10 cellular contexts compared by ENCODE assay signal in the genomic region with DNA sequence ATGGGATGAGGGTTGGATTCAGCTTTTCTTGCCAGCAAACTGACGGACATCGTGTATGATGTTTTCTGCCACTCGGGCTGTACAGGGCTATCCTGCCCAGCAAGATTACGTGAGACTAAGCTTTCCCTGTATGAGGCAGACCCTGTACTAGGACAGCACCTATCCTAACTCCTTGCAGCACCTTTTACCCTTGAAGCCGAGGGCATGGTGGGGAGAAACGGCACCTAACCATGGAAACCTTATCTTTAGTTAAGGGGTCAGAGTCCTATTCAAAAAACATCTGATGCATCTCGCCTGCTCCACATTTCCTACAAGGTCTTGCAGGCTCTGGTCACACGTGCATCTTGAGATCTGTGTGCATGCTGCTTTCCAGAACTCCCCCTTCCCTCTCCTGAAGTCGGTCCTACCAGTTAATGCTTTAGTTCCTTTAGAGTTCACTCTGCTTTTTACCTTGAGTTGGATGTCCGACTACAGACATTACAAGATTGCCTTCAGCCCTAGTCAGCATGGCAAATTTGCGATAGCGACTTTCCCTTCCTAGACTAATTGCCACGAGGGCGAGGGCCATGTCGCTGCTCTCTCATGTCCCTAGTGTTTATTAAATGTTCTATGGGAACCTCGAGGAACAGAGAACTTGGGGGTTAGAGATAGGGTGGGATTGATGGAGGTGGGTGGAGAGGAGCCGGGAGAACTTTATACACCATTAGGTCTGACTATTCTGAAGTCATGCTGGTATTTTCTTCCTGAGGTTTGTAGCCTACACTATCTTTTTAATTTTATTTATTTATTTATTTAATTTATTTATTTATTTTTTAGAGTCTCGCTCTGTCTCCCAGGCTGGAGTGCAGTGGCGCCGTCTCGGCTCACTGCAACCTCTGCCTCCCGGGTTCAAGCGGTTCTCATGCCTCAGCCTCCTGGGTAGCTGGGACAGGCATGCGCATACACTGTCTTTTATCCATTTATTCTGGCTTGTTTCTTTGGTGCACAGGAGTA. TPM values are rescaled to one million over a fixed set of nuclear protein-coding genes. Genes with fewer than 3 reads are reported as not detected.
DNase-seq lines count a peak whose midpoint lies in the region; ATAC-seq and TF ChIP-seq lines count a peak whose summit lies in the region.
"Had no signal": no experiment of that assay in that cellular context is flagged by ENCODE, and none has a peak within 500 bp of the region (broad histone marks: within the 10 kb centered on the region; RNA-seq: fewer than 3 reads in every experiment).

No MANE protein-coding gene starts in this region.

- TF ChIP-seq CTCF in chondrocyte (IDR thresholded peaks at IDR 0.05): no peak

- H3K27ac Mint-ChIP-seq in activated naive CD4-positive, alpha-beta T cell treated with anti-CD3 and anti-CD28 coated beads, Interleukin-2, amount 50 U/mL, for 24 hours: peak overlapping the region; percentile 82
- peak overlapping the region in 1 of 2 donors; percentile 94 for H3K27ac Mint-ChIP-seq in activated naive CD4-positive, alpha-beta T cell treated with anti-CD3 and anti-CD28 coated beads, Interleukin-2, amount 50 U/mL, for 72 hours
- H3K27ac Mint-ChIP-seq in chondrocyte (ENCODE audit: unreplicated experiment): no peak overlapping the region

- no peak for DNase-seq in activated naive CD4-positive, alpha-beta T cell treated with anti-CD3 and anti-CD28 coated beads, Interleukin-2, amount 50 U/mL, for 72 hours (ENCODE audit: low spot score in 2 of 2)
- DNase-seq in LoVo (ENCODE audit: low spot score): peak; percentile 7
- peak; percentile 61 for DNase-seq in activated CD8-positive, alpha-beta memory T cell treated with anti-CD3 and anti-CD28 coated beads, Interleukin-2, amount 50 U/mL, for 48 hours
- DNase-seq in stimulated activated CD8-positive, alpha-beta memory T cell treated with anti-CD3 and anti-CD28 coated beads, Interleukin-4, amount 100 ng/mL, for 48 hours: peak; percentile 29
- no peak for DNase-seq in activated gamma-delta T cell (lab: John Stamatoyannopoulos, UW)
- no peak for DNase-seq in chondrocyte (ENCODE audit: low spot score)
- DNase-seq: right lobe of liver had no signal

- ATAC-seq in activated naive CD4-positive, alpha-beta T cell treated with anti-CD3 and anti-CD28 coated beads, Interleukin-2, amount 50 U/mL, for 72 hours: no peak
- no peak for ATAC-seq in HG02973 (IDR thresholded peaks at IDR 0.05; ENCODE audit: unreplicated experiment)

- H3K36me3 Mint-ChIP-seq in activated naive CD4-positive, alpha-beta T cell treated with anti-CD3 and anti-CD28 coated beads, Interleukin-2, amount 50 U/mL, for 24 hours: peaks cover 32% of the 10 kb centered on the region
- peaks cover 23 to 41% of the 10 kb centered on the region in 2 donors for H3K36me3 Mint-ChIP-seq in activated naive CD4-positive, alpha-beta T cell treated with anti-CD3 and anti-CD28 coated beads, Interleukin-2, amount 50 U/mL, for 72 hours
- peaks cover 38% of the 10 kb centered on the region for H3K36me3 Mint-ChIP-seq in chondrocyte (ENCODE audit: low read depth)

- no peaks in the 10 kb centered on the region for H3K27me3 Mint-ChIP-seq in activated naive CD4-positive, alpha-beta T cell treated with anti-CD3 and anti-CD28 coated beads, Interleukin-2, amount 50 U/mL, for 24 hours
- H3K27me3 Mint-ChIP-seq in chondrocyte (ENCODE audit: low read depth): no peaks in the 10 kb centered on the region
- H3K27me3 Mint-ChIP-seq: brain had no signal

- no peaks in the 10 kb centered on the region for H3K9me3 Mint-ChIP-seq in activated naive CD4-positive, alpha-beta T cell treated with anti-CD3 and anti-CD28 coated beads, Interleukin-2, amount 50 U/mL, for 24 hours
- H3K9me3 Mint-ChIP-seq in activated naive CD4-positive, alpha-beta T cell treated with anti-CD3 and anti-CD28 coated beads, Interleukin-2, amount 50 U/mL, for 72 hours: no peaks in the 10 kb centered on the region
- H3K9me3 Mint-ChIP-seq in chondrocyte (ENCODE audit: low read depth): no peaks in the 10 kb centered on the region
- H3K9me3 Mint-ChIP-seq: brain had no signal

- no peak overlapping the region for H3K4me3 Mint-ChIP-seq in activated naive CD4-positive, alpha-beta T cell treated with anti-CD3 and anti-CD28 coated beads, Interleukin-2, amount 50 U/mL, for 24 hours
- H3K4me3 Mint-ChIP-seq in chondrocyte (ENCODE audit: unreplicated experiment): no peak overlapping the region

- H3K4me1 Mint-ChIP-seq in activated naive CD4-positive, alpha-beta T cell treated with anti-CD3 and anti-CD28 coated beads, Interleukin-2, amount 50 U/mL, for 24 hours: peaks cover 62% of the 10 kb centered on the region
- peaks cover 25% of the 10 kb centered on the region for H3K4me1 Mint-ChIP-seq in chondrocyte (ENCODE audit: low read depth)

RNA-seq across cellular contexts. Expression of gene RAN, which starts 6.6 kb away (rescaled TPM):
- total RNA-seq in activated naive CD4-positive, alpha-beta T cell treated with anti-CD3 and anti-CD28 coated beads, Interleukin-2, amount 50 U/mL, for 72 hours: 1,000 to 10,000 TPM; 1,428 to 1,822 TPM
- total RNA-seq in chondrocyte: 509 to 544 TPM (median 519 TPM) in 3 replicates

RNA-seq across cellular contexts. Expression of gene STX2, which starts 39.4 kb away (rescaled TPM):
- 10 to 100 TPM; 14.4 to 16.6 TPM for total RNA-seq in activated naive CD4-positive, alpha-beta T cell treated with anti-CD3 and anti-CD28 coated beads, Interleukin-2, amount 50 U/mL, for 72 hours
- 28.4 to 42.6 TPM (median 40.4 TPM) in 3 replicates for total RNA-seq in chondrocyte

Comparison
In these comparisons a context has a peak if more than half of its experiments do, and no peak if none do; other contexts are left out.
1. DNase-seq: peak in LoVo (single experiment), activated CD8-positive, alpha-beta memory T cell treated with anti-CD3 and anti-CD28 coated beads, Interleukin-2, amount 50 U/mL, for 48 hours (single experiment) and stimulated activated CD8-positive, alpha-beta memory T cell treated with anti-CD3 and anti-CD28 coated beads, Interleukin-4, amount 100 ng/mL, for 48 hours (single experiment); none in activated naive CD4-positive, alpha-beta T cell treated with anti-CD3 and anti-CD28 coated beads, Interleukin-2, amount 50 U/mL, for 72 hours (0 of 2), activated gamma-delta T cell (single experiment) and chondrocyte (single experiment).